ENCODE assay signal across 8 cellular contexts in the genomic region with DNA sequence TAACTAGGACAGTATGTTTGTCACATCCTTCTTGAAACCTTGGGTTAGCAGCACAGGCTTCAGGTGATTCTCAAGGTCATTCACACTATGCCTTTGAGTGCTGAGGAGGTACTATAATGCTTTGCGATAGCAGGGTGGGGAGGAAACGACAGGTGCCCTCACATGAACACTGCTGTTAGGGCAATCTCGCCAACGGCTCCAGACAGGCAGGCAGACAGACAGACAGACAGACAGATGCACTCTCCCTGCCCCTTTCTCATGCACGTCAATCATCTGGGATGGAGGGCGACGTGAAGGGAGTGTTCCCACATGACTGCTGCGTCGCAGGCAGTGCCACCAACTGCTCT.
DNase-seq lines count a peak whose midpoint lies in the region; ATAC-seq and TF ChIP-seq lines count a peak whose summit lies in the region.

No MANE protein-coding gene starts in this region.

- TF ChIP-seq CTCF in natural killer cell (IDR thresholded peaks at IDR 0.05): no peak
- no peak for TF ChIP-seq CTCF in GM23338 (conservative IDR thresholded peaks at IDR 0.05; ENCODE audit: low read depth in 2 of 2)

- peaks cover 74% of the 10 kb centered on the region for H3K79me2 ChIP-seq in GM23338 (replicated peaks; ENCODE audit: insufficient read depth)

- peaks cover 14% of the 10 kb centered on the region for H3K36me3 Mint-ChIP-seq in activated naive CD8-positive, alpha-beta T cell treated with anti-CD3 and anti-CD28 coated beads, Interleukin-2, amount 10 ng/mL, durations not matched to agents 7 days and 5 days
- H3K36me3 Mint-ChIP-seq in natural killer cell (no peaks in the 10 kb centered on the region), GM23338 (ENCODE audit: low read depth) (no peaks in the 10 kb centered on the region; the same call in 2 of the 3 replicates)

- H3K27me3 Mint-ChIP-seq in activated naive CD8-positive, alpha-beta T cell treated with anti-CD3 and anti-CD28 coated beads, Interleukin-2, amount 10 ng/mL, durations not matched to agents 7 days and 5 days: no peaks in the 10 kb centered on the region
- no peaks in the 10 kb centered on the region for H3K27me3 Mint-ChIP-seq in natural killer cell (ENCODE audit: low read depth in 2 of 2)
- H3K27me3 Mint-ChIP-seq in GM23338 (ENCODE audit: insufficient read depth, low read depth, poor library complexity): peaks cover 4% of the 10 kb centered on the region

- DNase-seq in activated naive CD8-positive, alpha-beta T cell treated with anti-CD3 and anti-CD28 coated beads, Interleukin-2, amount 10 ng/mL, durations not matched to agents 7 days and 5 days: no peak
- DNase-seq in natural killer cell: no peak
- no peak for DNase-seq in DMS 273 (lab: John Stamatoyannopoulos, UW; ENCODE audit: unreplicated experiment)
- DNase-seq in GM23338 (ENCODE audit: low spot score): no peak
- DNase-seq in anterior cingulate cortex (lab: John Stamatoyannopoulos, UW): no peak

- H3K4me2 ChIP-seq in GM23338: no peak overlapping the region

- peaks cover 14% of the 10 kb centered on the region for H3F3A ChIP-seq in GM23338 (replicated peaks; ENCODE audit: low read depth)

- H3K27ac ChIP-seq in GM23338 (ENCODE audit: low read depth): no peak overlapping the region

- no peaks in the 10 kb centered on the region for H4K20me1 ChIP-seq in GM23338 (replicated peaks; ENCODE audit: insufficient read depth)

- peak overlapping the region; percentile 55 for H3K4me3 Mint-ChIP-seq in activated naive CD8-positive, alpha-beta T cell treated with anti-CD3 and anti-CD28 coated beads, Interleukin-2, amount 10 ng/mL, durations not matched to agents 7 days and 5 days
- H3K4me3 Mint-ChIP-seq in natural killer cell: peak overlapping the region; percentile 68
- no peak overlapping the region for H3K4me3 Mint-ChIP-seq in GM23338

- H3K9me3 Mint-ChIP-seq in activated naive CD8-positive, alpha-beta T cell treated with anti-CD3 and anti-CD28 coated beads, Interleukin-2, amount 10 ng/mL, durations not matched to agents 7 days and 5 days: no peaks in the 10 kb centered on the region
- H3K9me3 Mint-ChIP-seq in natural killer cell (no peaks in the 10 kb centered on the region), GM23338 (no peaks in the 10 kb centered on the region)

- no peak overlapping the region for H2AFZ ChIP-seq in GM23338

- H3K27ac Mint-ChIP-seq in activated naive CD8-positive, alpha-beta T cell treated with anti-CD3 and anti-CD28 coated beads, Interleukin-2, amount 10 ng/mL, durations not matched to agents 7 days and 5 days: peak overlapping the region; percentile 75
- H3K27ac Mint-ChIP-seq in natural killer cell (peak overlapping the region; percentile 92 to 93), GM23338 (no peak overlapping the region)

- no peaks in the 10 kb centered on the region for H3K9me2 ChIP-seq in GM23338 (ENCODE audit: insufficient read depth)

- H3K4me3 ChIP-seq in GM23338: no peak overlapping the region

- POLR2A ChIA-PET in activated naive CD8-positive, alpha-beta T cell treated with anti-CD3 and anti-CD28 coated beads, Interleukin-2, amount 10 ng/mL, durations not matched to agents 7 days and 5 days (lab: Charles Lee): interaction anchor here (0.9 kb wide), 1 partner anchor 75 kb away, joined by 7 read pairs; no protein-coding TSS in a partner anchor

- ATAC-seq in GM18861 (IDR thresholded peaks at IDR 0.05; ENCODE audit: unreplicated experiment) (peak; percentile 19), HG03064 (IDR thresholded peaks at IDR 0.05; ENCODE audit: low read depth, unreplicated experiment) (peak; percentile 22), natural killer cell (peak; percentile 11 to 36 (median 13)), HG03565 (IDR thresholded peaks at IDR 0.05; ENCODE audit: unreplicated experiment) (no peak), GM23338 (no peak)
- ATAC-seq in activated naive CD8-positive, alpha-beta T cell treated with anti-CD3 and anti-CD28 coated beads, Interleukin-2, amount 10 ng/mL, durations not matched to agents 7 days and 5 days (ENCODE audit: low read depth): peak; percentile 50

- H3K36me3 ChIP-seq in GM23338 (ENCODE audit: insufficient read depth): no peaks in the 10 kb centered on the region

- H3K4me1 ChIP-seq in GM23338 (ENCODE audit: insufficient read depth): peaks cover 39% of the 10 kb centered on the region

- intact Hi-C loops in natural killer cell (cut with micrococcal nuclease): loop anchor here (2.0 kb wide), 1 partner anchor 66 kb away; no protein-coding TSS in a partner anchor

- peaks cover 50% of the 10 kb centered on the region for H3K4me1 Mint-ChIP-seq in activated naive CD8-positive, alpha-beta T cell treated with anti-CD3 and anti-CD28 coated beads, Interleukin-2, amount 10 ng/mL, durations not matched to agents 7 days and 5 days
- H3K4me1 Mint-ChIP-seq in natural killer cell (peaks cover 59 to 64% of the 10 kb centered on the region in 2 donors), GM23338 (peaks cover 57% of the 10 kb centered on the region)

- H3K27me3 ChIP-seq in GM23338 (ENCODE audit: insufficient read depth): no peaks in the 10 kb centered on the region

TF ChIP-seq in GM23338, 12 proteins besides CTCF, POLR2A, EP300 and RAD21 (continues in another document):
- no peak for TF ChIP-seq STAT1 (IDR thresholded peaks at IDR 0.05; ENCODE audit: unreplicated experiment)
- no peak for TF ChIP-seq CREB1 (CRISPR knock-in tag; IDR thresholded peaks at IDR 0.05; ENCODE audit: low read depth)
- TF ChIP-seq EZH2 (IDR thresholded peaks at IDR 0.05; ENCODE audit: low read depth, unreplicated experiment): no peak
- no peak for TF ChIP-seq ZNF114 (CRISPR knock-in tag; IDR thresholded peaks at IDR 0.05)
- no peak for TF ChIP-seq ZNF331 (CRISPR knock-in tag; IDR thresholded peaks at IDR 0.05; ENCODE audit: low read depth)
- TF ChIP-seq, protein P1, sequence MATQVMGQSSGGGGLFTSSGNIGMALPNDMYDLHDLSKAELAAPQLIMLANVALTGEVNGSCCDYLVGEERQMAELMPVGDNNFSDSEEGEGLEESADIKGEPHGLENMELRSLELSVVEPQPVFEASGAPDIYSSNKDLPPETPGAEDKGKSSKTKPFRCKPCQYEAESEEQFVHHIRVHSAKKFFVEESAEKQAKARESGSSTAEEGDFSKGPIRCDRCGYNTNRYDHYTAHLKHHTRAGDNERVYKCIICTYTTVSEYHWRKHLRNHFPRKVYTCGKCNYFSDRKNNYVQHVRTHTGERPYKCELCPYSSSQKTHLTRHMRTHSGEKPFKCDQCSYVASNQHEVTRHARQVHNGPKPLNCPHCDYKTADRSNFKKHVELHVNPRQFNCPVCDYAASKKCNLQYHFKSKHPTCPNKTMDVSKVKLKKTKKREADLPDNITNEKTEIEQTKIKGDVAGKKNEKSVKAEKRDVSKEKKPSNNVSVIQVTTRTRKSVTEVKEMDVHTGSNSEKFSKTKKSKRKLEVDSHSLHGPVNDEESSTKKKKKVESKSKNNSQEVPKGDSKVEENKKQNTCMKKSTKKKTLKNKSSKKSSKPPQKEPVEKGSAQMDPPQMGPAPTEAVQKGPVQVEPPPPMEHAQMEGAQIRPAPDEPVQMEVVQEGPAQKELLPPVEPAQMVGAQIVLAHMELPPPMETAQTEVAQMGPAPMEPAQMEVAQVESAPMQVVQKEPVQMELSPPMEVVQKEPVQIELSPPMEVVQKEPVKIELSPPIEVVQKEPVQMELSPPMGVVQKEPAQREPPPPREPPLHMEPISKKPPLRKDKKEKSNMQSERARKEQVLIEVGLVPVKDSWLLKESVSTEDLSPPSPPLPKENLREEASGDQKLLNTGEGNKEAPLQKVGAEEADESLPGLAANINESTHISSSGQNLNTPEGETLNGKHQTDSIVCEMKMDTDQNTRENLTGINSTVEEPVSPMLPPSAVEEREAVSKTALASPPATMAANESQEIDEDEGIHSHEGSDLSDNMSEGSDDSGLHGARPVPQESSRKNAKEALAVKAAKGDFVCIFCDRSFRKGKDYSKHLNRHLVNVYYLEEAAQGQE (IDR thresholded peaks at IDR 0.05; ENCODE audit: unreplicated experiment): no peak
- TF ChIP-seq EZH2phosphoT487 (IDR thresholded peaks at IDR 0.05; ENCODE audit: unreplicated experiment): no peak
- TF ChIP-seq POLR2AphosphoS5 (IDR thresholded peaks at IDR 0.05; ENCODE audit: low read depth): no peak
- TF ChIP-seq, protein P2, sequence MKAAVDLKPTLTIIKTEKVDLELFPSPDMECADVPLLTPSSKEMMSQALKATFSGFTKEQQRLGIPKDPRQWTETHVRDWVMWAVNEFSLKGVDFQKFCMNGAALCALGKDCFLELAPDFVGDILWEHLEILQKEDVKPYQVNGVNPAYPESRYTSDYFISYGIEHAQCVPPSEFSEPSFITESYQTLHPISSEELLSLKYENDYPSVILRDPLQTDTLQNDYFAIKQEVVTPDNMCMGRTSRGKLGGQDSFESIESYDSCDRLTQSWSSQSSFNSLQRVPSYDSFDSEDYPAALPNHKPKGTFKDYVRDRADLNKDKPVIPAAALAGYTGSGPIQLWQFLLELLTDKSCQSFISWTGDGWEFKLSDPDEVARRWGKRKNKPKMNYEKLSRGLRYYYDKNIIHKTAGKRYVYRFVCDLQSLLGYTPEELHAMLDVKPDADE (IDR thresholded peaks at IDR 0.05): no peak

Comparison
In these comparisons a context has a peak if more than half of its experiments do, and no peak if none do; other contexts are left out.
1. ATAC-seq: peak in GM18861 (single experiment), HG03064 (single experiment), activated naive CD8-positive, alpha-beta T cell treated with anti-CD3 and anti-CD28 coated beads, Interleukin-2, amount 10 ng/mL, durations not matched to agents 7 days and 5 days (single experiment) and natural killer cell (3 of 3); none in HG03565 (single experiment) and GM23338 (single experiment).